In genomic region chr17:51260960-51261958, GRCh38 we compare ENCODE assay signal across 8 cellular contexts. TPM values are rescaled to one million over a fixed set of nuclear protein-coding genes. Genes with fewer than 3 reads are reported as not detected.
DNase-seq lines count a peak whose midpoint lies in the region; ATAC-seq and TF ChIP-seq lines count a peak whose summit lies in the region.

No MANE protein-coding gene starts in this region.

- H3K9me3 ChIP-seq in PC-3 (ENCODE audit: low read length), result no peaks in the 10 kb centered on the region

- CTCF ChIA-PET in PC-3 (lab: Charles Lee), result no interaction called here

- peaks cover 57% of the 10 kb centered on the region for H4K20me1 ChIP-seq in PC-3 (ENCODE audit: low read length)

- peaks cover 95% of the 10 kb centered on the region for H3K79me2 ChIP-seq in PC-3 (ENCODE audit: low read length)

- intact Hi-C loops in PC-3 (cut with micrococcal nuclease), result loop anchor here (5.0 kb wide), 1 partner anchor 94 kb away; the partner anchor contains the start of gene NME2
- intact Hi-C loops in activated T-helper 2 cell treated with anti-CD3 and anti-CD28 coated beads, Interferon-gamma antibody, Interleukin-2, Interleukin-4, amounts not matched to agents 10 μg/mL and 5 μg/mL and 100 μg/mL, durations not matched to agents 14 hours and 24 hours and 36 hours (cut with micrococcal nuclease), result loop anchor here (1.0 to 10.0 kb wide), 4 partner anchors 94 to 164 kb away; partner anchors contain the start of genes NME1 and NME2

- POLR2A ChIA-PET in PC-3 (lab: Charles Lee; ENCODE audit: unreplicated experiment), result interaction anchor here (1.0 kb wide), 1 partner anchor 20 kb away, joined by 4 read pairs; no protein-coding TSS in a partner anchor

- TSS peak; percentile 47 for BruUV-seq in PC-3 (replicated peaks; lab: Mats Ljungman, UMichigan)

- no peak for TF ChIP-seq CTCF in PC-3 (conservative IDR thresholded peaks at IDR 0.05; ENCODE audit: low read depth, low read length)
- TF ChIP-seq CTCF in foreskin fibroblast (IDR thresholded peaks at IDR 0.05; ENCODE audit: low read depth, low read length), result no peak
- no peak for TF ChIP-seq CTCF in neural crest cell (conservative IDR thresholded peaks at IDR 0.05)

- no peaks in the 10 kb centered on the region for H3K27me3 Mint-ChIP-seq in activated T-helper 2 cell treated with anti-CD3 and anti-CD28 coated beads, Interferon-gamma antibody, Interleukin-2, Interleukin-4, amounts not matched to agents 10 μg/mL and 5 μg/mL and 100 μg/mL, durations not matched to agents 14 hours and 24 hours and 36 hours (ENCODE audit: low read depth)
- H3K27me3 Mint-ChIP-seq in neural crest cell (ENCODE audit: low read depth), result no peaks in the 10 kb centered on the region

- H3K4me3 ChIP-seq in PC-3 (ENCODE audit: low read length), result peak overlapping the region; percentile 89
- H3K4me3 ChIP-seq in foreskin fibroblast (ENCODE audit: low read depth in 1 of 2, low read length in 2 of 2), result peak overlapping the region; percentile 89 to 90

- peaks cover 33% of the 10 kb centered on the region for H3K36me3 ChIP-seq in PC-3 (ENCODE audit: low read depth, low read length)

- peak overlapping the region; percentile 46 for H3K27ac Mint-ChIP-seq in activated T-helper 2 cell treated with anti-CD3 and anti-CD28 coated beads, Interferon-gamma antibody, Interleukin-2, Interleukin-4, amounts not matched to agents 10 μg/mL and 5 μg/mL and 100 μg/mL, durations not matched to agents 14 hours and 24 hours and 36 hours
- H3K27ac Mint-ChIP-seq in neural crest cell (ENCODE audit: unreplicated experiment), result peak overlapping the region; percentile 76

- H2AFZ ChIP-seq in PC-3 (ENCODE audit: low read length), result peak overlapping the region; percentile 95

- H3K27ac ChIP-seq in PC-3 (ENCODE audit: low read length) (peak overlapping the region; percentile 91), substantia nigra (ENCODE audit: low read depth, low read length, poor library complexity, severe bottlenecking) (peak overlapping the region; percentile 87)

- H3K9me2 ChIP-seq in PC-3 (replicated peaks; ENCODE audit: low read length), result no peaks in the 10 kb centered on the region

- DNase-seq in COLO668 (lab: John Stamatoyannopoulos, UW; ENCODE audit: unreplicated experiment) (peak; percentile 71), PC-3 (peak; percentile 70), foreskin fibroblast (peak in 1 of 2 donors; percentile 78), neural crest cell (ENCODE audit: low read depth, low spot score) (peak; percentile 61), substantia nigra (lab: John Stamatoyannopoulos, UW) (peak in 28 of 49 donors; percentile 3 to 77 (median 42))
- peak; percentile 76 for DNase-seq in activated T-helper 2 cell treated with anti-CD3 and anti-CD28 coated beads, Interferon-gamma antibody, Interleukin-2, Interleukin-4, amounts not matched to agents 10 μg/mL and 5 μg/mL and 100 μg/mL, durations not matched to agents 14 hours and 24 hours and 36 hours (ENCODE audit: low spot score)

- H3K4me3 Mint-ChIP-seq in activated T-helper 2 cell treated with anti-CD3 and anti-CD28 coated beads, Interferon-gamma antibody, Interleukin-2, Interleukin-4, amounts not matched to agents 10 μg/mL and 5 μg/mL and 100 μg/mL, durations not matched to agents 14 hours and 24 hours and 36 hours (ENCODE audit: low read depth), result peak overlapping the region; percentile 88
- H3K4me3 Mint-ChIP-seq in neural crest cell, result peak overlapping the region; percentile 100

- H3K9me3 Mint-ChIP-seq in activated T-helper 2 cell treated with anti-CD3 and anti-CD28 coated beads, Interferon-gamma antibody, Interleukin-2, Interleukin-4, amounts not matched to agents 10 μg/mL and 5 μg/mL and 100 μg/mL, durations not matched to agents 14 hours and 24 hours and 36 hours, result no peaks in the 10 kb centered on the region
- no peaks in the 10 kb centered on the region for H3K9me3 Mint-ChIP-seq in neural crest cell

- ATAC-seq in GM19467 (IDR thresholded peaks at IDR 0.05; ENCODE audit: unreplicated experiment), result peak; percentile 54
- peak; percentile 59 for ATAC-seq in HG03571 (IDR thresholded peaks at IDR 0.05; ENCODE audit: unreplicated experiment)
- ATAC-seq in PC-3, result peak; percentile 69

- H3K4me1 Mint-ChIP-seq in activated T-helper 2 cell treated with anti-CD3 and anti-CD28 coated beads, Interferon-gamma antibody, Interleukin-2, Interleukin-4, amounts not matched to agents 10 μg/mL and 5 μg/mL and 100 μg/mL, durations not matched to agents 14 hours and 24 hours and 36 hours (ENCODE audit: low read depth), result peaks cover 47% of the 10 kb centered on the region
- peaks cover 49% of the 10 kb centered on the region for H3K4me1 Mint-ChIP-seq in neural crest cell

- no peaks in the 10 kb centered on the region for H3F3A ChIP-seq in PC-3 (ENCODE audit: low read length, unreplicated experiment)

- peak overlapping the region; percentile 87 for H3K4me2 ChIP-seq in PC-3 (ENCODE audit: low read length)

- no peaks in the 10 kb centered on the region for H3K27me3 ChIP-seq in PC-3 (ENCODE audit: low read length)

- H3K36me3 Mint-ChIP-seq in activated T-helper 2 cell treated with anti-CD3 and anti-CD28 coated beads, Interferon-gamma antibody, Interleukin-2, Interleukin-4, amounts not matched to agents 10 μg/mL and 5 μg/mL and 100 μg/mL, durations not matched to agents 14 hours and 24 hours and 36 hours (ENCODE audit: low read depth), result peaks cover 60% of the 10 kb centered on the region
- peaks cover 6% of the 10 kb centered on the region for H3K36me3 Mint-ChIP-seq in neural crest cell (ENCODE audit: low read depth)

- H3K9ac ChIP-seq in PC-3 (ENCODE audit: low read length), result peak overlapping the region; percentile 97

- H3K4me1 ChIP-seq in PC-3 (ENCODE audit: insufficient read depth, low read length), result peaks cover 41% of the 10 kb centered on the region

RNA-seq across cellular contexts. Expression of gene UTP18, which starts 0.9 kb away (rescaled TPM):
- total RNA-seq in PC-3 (2014; rRNA removed), result 64.2 and 97.6 TPM in 2 replicates
- total RNA-seq in activated T-helper 2 cell treated with anti-CD3 and anti-CD28 coated beads, Interferon-gamma antibody, Interleukin-2, Interleukin-4, amounts not matched to agents 10 μg/mL and 5 μg/mL and 100 μg/mL, durations not matched to agents 14 hours and 24 hours and 36 hours, result 75.7 and 78.7 TPM in 2 replicates
- 52.4 and 59.6 TPM in 2 replicates for total RNA-seq in neural crest cell

RNA-seq across cellular contexts. Expression of gene MBTD1, which starts 1.4 kb away (rescaled TPM):
- total RNA-seq in PC-3 (2014; rRNA removed) (10.3 and 13.8 TPM in 2 replicates), neural crest cell (32.9 and 36.8 TPM in 2 replicates)
- 11.3 and 11.5 TPM in 2 replicates for total RNA-seq in activated T-helper 2 cell treated with anti-CD3 and anti-CD28 coated beads, Interferon-gamma antibody, Interleukin-2, Interleukin-4, amounts not matched to agents 10 μg/mL and 5 μg/mL and 100 μg/mL, durations not matched to agents 14 hours and 24 hours and 36 hours
